1 cellular context compared by ENCODE assay signal in genomic region chr11:69251639-69252493, GRCh38.
TF ChIP-seq lines count a peak whose summit lies in the region.

No MANE protein-coding gene starts in this region.

TF ChIP-seq in HepG2, 621 proteins besides CTCF, POLR2A, EP300 and RAD21 (continued from another document):
- TF ChIP-seq, protein P1, sequence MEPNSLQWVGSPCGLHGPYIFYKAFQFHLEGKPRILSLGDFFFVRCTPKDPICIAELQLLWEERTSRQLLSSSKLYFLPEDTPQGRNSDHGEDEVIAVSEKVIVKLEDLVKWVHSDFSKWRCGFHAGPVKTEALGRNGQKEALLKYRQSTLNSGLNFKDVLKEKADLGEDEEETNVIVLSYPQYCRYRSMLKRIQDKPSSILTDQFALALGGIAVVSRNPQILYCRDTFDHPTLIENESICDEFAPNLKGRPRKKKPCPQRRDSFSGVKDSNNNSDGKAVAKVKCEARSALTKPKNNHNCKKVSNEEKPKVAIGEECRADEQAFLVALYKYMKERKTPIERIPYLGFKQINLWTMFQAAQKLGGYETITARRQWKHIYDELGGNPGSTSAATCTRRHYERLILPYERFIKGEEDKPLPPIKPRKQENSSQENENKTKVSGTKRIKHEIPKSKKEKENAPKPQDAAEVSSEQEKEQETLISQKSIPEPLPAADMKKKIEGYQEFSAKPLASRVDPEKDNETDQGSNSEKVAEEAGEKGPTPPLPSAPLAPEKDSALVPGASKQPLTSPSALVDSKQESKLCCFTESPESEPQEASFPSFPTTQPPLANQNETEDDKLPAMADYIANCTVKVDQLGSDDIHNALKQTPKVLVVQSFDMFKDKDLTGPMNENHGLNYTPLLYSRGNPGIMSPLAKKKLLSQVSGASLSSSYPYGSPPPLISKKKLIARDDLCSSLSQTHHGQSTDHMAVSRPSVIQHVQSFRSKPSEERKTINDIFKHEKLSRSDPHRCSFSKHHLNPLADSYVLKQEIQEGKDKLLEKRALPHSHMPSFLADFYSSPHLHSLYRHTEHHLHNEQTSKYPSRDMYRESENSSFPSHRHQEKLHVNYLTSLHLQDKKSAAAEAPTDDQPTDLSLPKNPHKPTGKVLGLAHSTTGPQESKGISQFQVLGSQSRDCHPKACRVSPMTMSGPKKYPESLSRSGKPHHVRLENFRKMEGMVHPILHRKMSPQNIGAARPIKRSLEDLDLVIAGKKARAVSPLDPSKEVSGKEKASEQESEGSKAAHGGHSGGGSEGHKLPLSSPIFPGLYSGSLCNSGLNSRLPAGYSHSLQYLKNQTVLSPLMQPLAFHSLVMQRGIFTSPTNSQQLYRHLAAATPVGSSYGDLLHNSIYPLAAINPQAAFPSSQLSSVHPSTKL (CRISPR knock-in tag; IDR thresholded peaks at IDR 0.05): peak; percentile 29; the same call in 1 of the 2 replicates
- TF ChIP-seq HNRNPL (IDR thresholded peaks at IDR 0.05; ENCODE audit: low read depth, low read length) (peak; percentile 17; the same call in 1 of the 2 replicates), CEBPG (CRISPR knock-in tag; IDR thresholded peaks at IDR 0.05) (no peak), HNRNPLL (IDR thresholded peaks at IDR 0.05; ENCODE audit: low read depth, low read length, poor library complexity, severe bottlenecking) (peak; percentile 75)
